Comparison of ENCODE assay signal across 24 cellular contexts in genomic region chr3:125022186-125022585, GRCh38. TPM values are rescaled to one million over a fixed set of nuclear protein-coding genes. Genes with fewer than 3 reads are reported as not detected.
DNase-seq lines count a peak whose midpoint lies in the region; ATAC-seq, FAIRE-seq and TF ChIP-seq lines count a peak whose summit lies in the region.
"Had no signal": no experiment of that assay in that cellular context is flagged by ENCODE, and none has a peak within 500 bp of the region (broad histone marks: within the 10 kb centered on the region; RNA-seq: fewer than 3 reads in every experiment).

No MANE protein-coding gene starts in this region.

- FAIRE-seq in GM12878 (lab: Jason Lieb, UNC), result no peak
- FAIRE-seq: GM12892 had no signal

- TF ChIP-seq POLR2A in heart left ventricle (IDR thresholded peaks at IDR 0.05) (no peak), GM12878 (IDR thresholded peaks at IDR 0.05; ENCODE audit: low read depth, low read length) (no peak)

- DNase-seq in heart left ventricle (no peak), Right ventricle myocardium superior (no peak), GM12878 (ENCODE audit: low read depth, low spot score) (no peak), NCI-H1930 (lab: John Stamatoyannopoulos, UW) (no peak)
- DNase-seq in stimulated activated effector memory CD8-positive, alpha-beta T cell treated with anti-CD3 and anti-CD28 coated beads, Interleukin-12 subunit alpha, Interleukin-12 subunit beta, amount 100 ng/mL, for 72 hours (ENCODE audit: low spot score in 2 of 2), result no peak
- DNase-seq: activated CD4-positive, alpha-beta T cell treated with anti-CD3 and anti-CD28 coated beads, Interleukin-2, amount 50 U/mL, for 4 hours; activated naive CD4-positive, alpha-beta T cell treated with Interleukin-2 at 50 U/mL for 16 hours; activated T-cell treated with anti-CD3 and anti-CD28 coated beads, Interleukin-2, amount 50 U/mL, for 4 hours; cerebellar nuclear complex; DND-41; mammary epithelial cell; MM.1S; occipital lobe; PC-3; SHP77; stimulated activated CD4-positive, alpha-beta T cell treated with anti-CD3 and anti-CD28 coated beads, Interleukin-2, amount 100 ng/mL, for 48 hours; stimulated activated naive CD4-positive, alpha-beta T cell; SW 1271 had no signal

- intact Hi-C loops in heart left ventricle (cut with DNase I), result loop anchor here in 1 of 10 donors (2.0 to 5.0 kb wide), 2 partner anchors 23 to 35 kb away; partner anchors contain the start of gene HEG1
- intact Hi-C loops in Right ventricle myocardium superior (cut with DNase I), result no loop called here
- intact Hi-C loops in GM12878 (cut with micrococcal nuclease; ENCODE audit: unreplicated experiment), result no loop called here

- H2AFZ ChIP-seq in Loucy (ENCODE audit: low read length) (no peak overlapping the region), GM12878 (ENCODE audit: control insufficient read depth, low read depth, low read length) (no peak overlapping the region)

- RAD21 ChIA-PET in GM12878 (lab: Charles Lee; ENCODE audit: unreplicated experiment), result interaction anchor here (1.1 kb wide), 1 partner anchor 146 kb away, joined by 3 read pairs; no protein-coding TSS in a partner anchor

- WGBS in heart left ventricle, 4 donors, result 50 to 64% (median 60%) methylated on average over 2 of the region's 2 CpGs
- WGBS in GM12878 (ENCODE audit: insufficient coverage, insufficient replicate concordance, low lambda C conversion rate, missing lambda C conversion rate), result 0% methylated on average over 2 of the region's 2 CpGs

- H3K27me3 ChIP-seq in heart left ventricle (no peaks in the 10 kb centered on the region), Loucy (ENCODE audit: insufficient read depth, low read length, poor library complexity, severe bottlenecking) (no peaks in the 10 kb centered on the region), GM12878 (replicated peaks in 1 of 2; ENCODE audit: control insufficient read depth in 2 of 2, insufficient read depth in 2 of 2, low read length in 1 of 2) (no peaks in the 10 kb centered on the region)
- H3K27me3 ChIP-seq: ascending aorta had no signal

- H3K27ac ChIP-seq in heart left ventricle, result peak overlapping the region in 7 of 12 donors; percentile 4 to 74 (median 31)
- H3K27ac ChIP-seq in GM12878 (ENCODE audit: control insufficient read depth, insufficient read depth), result no peak overlapping the region
- H3K27ac ChIP-seq: ascending aorta had no signal

- CTCF ChIA-PET in GM12878 (lab: Yijun Ruan, JAX), result interaction anchor here (0.7 to 1.4 kb wide), 4 partner anchors 13 to 99 kb away, joined by 3 to 4 read pairs (median 3); no protein-coding TSS in a partner anchor

- peaks cover 11% of the 10 kb centered on the region for H4K20me1 ChIP-seq in Loucy (ENCODE audit: insufficient read depth, low read length, poor library complexity, severe bottlenecking)
- no peaks in the 10 kb centered on the region for H4K20me1 ChIP-seq in GM12878 (ENCODE audit: control insufficient read depth, insufficient read depth)

- no peak for TF ChIP-seq RAD21 in GM12878 (IDR thresholded peaks at IDR 0.05; ENCODE audit: insufficient read depth, low read depth, low read length)

- no peaks in the 10 kb centered on the region for H3K79me2 ChIP-seq in Loucy (ENCODE audit: insufficient read depth, low read length)
- H3K79me2 ChIP-seq in GM12878 (ENCODE audit: control insufficient read depth, insufficient read depth, low read length), result no peaks in the 10 kb centered on the region; the same call in none of the 2 replicates

- no TSS peak for BruUV-seq in GM12878 (replicated peaks; lab: Mats Ljungman, UMichigan)

- H3K36me3 Mint-ChIP-seq in stimulated activated effector memory CD8-positive, alpha-beta T cell treated with anti-CD3 and anti-CD28 coated beads, Interleukin-12 subunit alpha, Interleukin-12 subunit beta, amount 100 ng/mL, for 72 hours, result peaks cover 56% of the 10 kb centered on the region

- ATAC-seq in heart left ventricle (no peak), Right ventricle myocardium superior (ENCODE audit: poor library complexity) (no peak), GM12878 (no peak), HG03439 (IDR thresholded peaks at IDR 0.05; ENCODE audit: unreplicated experiment) (no peak)
- ATAC-seq in stimulated activated effector memory CD8-positive, alpha-beta T cell treated with anti-CD3 and anti-CD28 coated beads, Interleukin-12 subunit alpha, Interleukin-12 subunit beta, amount 100 ng/mL, for 72 hours, result no peak
- ATAC-seq: activated T-cell treated with anti-CD3 and anti-CD28 coated beads, Interleukin-2, amount 50 U/mL, for 4 hours; PC-3 had no signal

- H3K9me3 ChIP-seq in heart left ventricle (no peaks in the 10 kb centered on the region), Loucy (ENCODE audit: insufficient read depth, low read depth, low read length) (no peaks in the 10 kb centered on the region), GM12878 (replicated peaks; ENCODE audit: control insufficient read depth, insufficient read depth, low read length) (no peaks in the 10 kb centered on the region; the same call in 2 of the 3 replicates)
- H3K9me3 ChIP-seq: ascending aorta had no signal

- no peaks in the 10 kb centered on the region for H3F3A ChIP-seq in Loucy (ENCODE audit: low read depth)

- H3K36me3 ChIP-seq in heart left ventricle, result peaks cover 0 to 88% (median 69%) of the 10 kb centered on the region in 9 donors
- peaks cover 41% of the 10 kb centered on the region for H3K36me3 ChIP-seq in Loucy (ENCODE audit: insufficient read depth, low read length)
- peaks cover 12 to 41% of the 10 kb centered on the region in 2 experiments for H3K36me3 ChIP-seq in GM12878 (ENCODE audit: control insufficient read depth in 2 of 2, insufficient read depth in 2 of 2, low read length in 1 of 2)

- no peak overlapping the region for H3K9ac ChIP-seq in Loucy (ENCODE audit: low read depth, low read length, poor library complexity, severe bottlenecking)
- H3K9ac ChIP-seq in GM12878 (ENCODE audit: control insufficient read depth, insufficient read depth, low read length), result no peak overlapping the region

- POLR2A ChIA-PET in GM12878 (lab: Charles Lee), result no interaction called here

- peaks cover 0 to 70% (median 51%) of the 10 kb centered on the region in 12 donors for H3K4me1 ChIP-seq in heart left ventricle
- peaks cover 13% of the 10 kb centered on the region for H3K4me1 ChIP-seq in Loucy (ENCODE audit: insufficient read depth, low read length, poor library complexity, severe bottlenecking)
- peaks cover 3% of the 10 kb centered on the region; the same call in 1 of the 2 replicates for H3K4me1 ChIP-seq in GM12878 (ENCODE audit: control insufficient read depth, insufficient read depth, low read length)

- H3K9me2 ChIP-seq in Loucy (replicated peaks; ENCODE audit: low read depth, low read length), result no peaks in the 10 kb centered on the region

- no peak overlapping the region for H3K4me3 Mint-ChIP-seq in stimulated activated effector memory CD8-positive, alpha-beta T cell treated with anti-CD3 and anti-CD28 coated beads, Interleukin-12 subunit alpha, Interleukin-12 subunit beta, amount 100 ng/mL, for 72 hours
- H3K4me3 Mint-ChIP-seq: activated T-cell treated with anti-CD3 and anti-CD28 coated beads, Interleukin-2, amount 50 U/mL, for 4 hours had no signal

- H3K4me3 ChIP-seq in heart left ventricle, result no peak overlapping the region
- peak overlapping the region; percentile 26 for H3K4me3 ChIP-seq in Loucy (ENCODE audit: low read length, poor library complexity, severe bottlenecking)
- H3K4me3 ChIP-seq in GM12878, result no peak overlapping the region
- H3K4me3 ChIP-seq: ascending aorta, smooth muscle cell had no signal

- H3K9me3 Mint-ChIP-seq in stimulated activated effector memory CD8-positive, alpha-beta T cell treated with anti-CD3 and anti-CD28 coated beads, Interleukin-12 subunit alpha, Interleukin-12 subunit beta, amount 100 ng/mL, for 72 hours, result no peaks in the 10 kb centered on the region
- H3K9me3 Mint-ChIP-seq: activated T-cell treated with anti-CD3 and anti-CD28 coated beads, Interleukin-2, amount 50 U/mL, for 4 hours; IgD-negative memory B cell had no signal

- SMC1A ChIA-PET in GM12878 (lab: Charles Lee; ENCODE audit: uncharacterized antibody, unreplicated experiment), result interaction anchor here (0.7 to 2.0 kb wide), 10 partner anchors 10 to 452 kb away, joined by 3 to 8 read pairs (median 3); no protein-coding TSS in a partner anchor

- peaks cover 67% of the 10 kb centered on the region for H3K4me1 Mint-ChIP-seq in stimulated activated effector memory CD8-positive, alpha-beta T cell treated with anti-CD3 and anti-CD28 coated beads, Interleukin-12 subunit alpha, Interleukin-12 subunit beta, amount 100 ng/mL, for 72 hours

- TF ChIP-seq CTCF in heart left ventricle (IDR thresholded peaks at IDR 0.05) (no peak), Loucy (conservative IDR thresholded peaks at IDR 0.05; ENCODE audit: low read length) (no peak), GM12878 (IDR thresholded peaks at IDR 0.05 in 2 of 3, conservative IDR thresholded peaks at IDR 0.05 in 1 of 3; ENCODE audit: control insufficient read depth in 2 of 3, extremely low read depth in 1 of 3, insufficient read depth in 1 of 3, low read depth in 3 of 3, low read length in 3 of 3) (no peak)

- in situ Hi-C loops in GM12878 (cut with MboI), result no loop called here

- H3K4me2 ChIP-seq in Loucy (ENCODE audit: low read depth, low read length, poor library complexity, severe bottlenecking) (peak overlapping the region; percentile 54), GM12878 (ENCODE audit: control insufficient read depth, insufficient read depth) (no peak overlapping the region)
- H3K4me2 ChIP-seq: smooth muscle cell had no signal

- H3K27ac Mint-ChIP-seq in stimulated activated effector memory CD8-positive, alpha-beta T cell treated with anti-CD3 and anti-CD28 coated beads, Interleukin-12 subunit alpha, Interleukin-12 subunit beta, amount 100 ng/mL, for 72 hours, result peak overlapping the region; percentile 78
- H3K27ac Mint-ChIP-seq: IgD-negative memory B cell had no signal

- no peak for TF ChIP-seq EP300 in GM12878 (IDR thresholded peaks at IDR 0.05; ENCODE audit: borderline replicate concordance in 1 of 2, control insufficient read depth in 1 of 2, low read depth in 2 of 2, low read length in 2 of 2)

RNA-seq across cellular contexts. Expression of gene HEG1, which starts 33.6 kb away (rescaled TPM):
- total RNA-seq in heart left ventricle (100 to 1,000 TPM in 6 of 9 donors, 10 to 100 TPM in 3; 68.1 to 211 (median 121) TPM), Right ventricle myocardium superior (91.1 TPM), GM12878 (2014; rRNA removed) (10.5 and 10.9 TPM in 2 replicates), GM12878 (2014; rRNA removed; fragmentation: Illumina TruSeq; extraction: Trizol) (8.4 and 10.1 TPM in 2 replicates), GM12878 (2021) (31.1 and 32.1 TPM in 2 replicates)
- polyA plus RNA-seq in heart left ventricle (10 to 100 TPM; 23.7 to 39.0 TPM), GM12878 (2011; rRNA removed) (3.4 and 6.8 TPM in 2 replicates), GM12878 (2014; fragmentation: Illumina TruSeq; extraction: Trizol) (21.6 and 22.2 TPM in 2 replicates), GM12878 (2014; fragmentation: Nextera tagmentation; extraction: Ambion mirVana) (1 to 10 TPM; 2.2 to 4.1 TPM), GM12878 (2014; rRNA removed) (10.5 and 13.4 TPM in 2 replicates), GM12878 (2016; fragmentation: Nextera tagmentation; extraction: Ambion mirVana) (1 to 10 TPM; 2.7 TPM)
- total RNA-seq in GM12878 (2013; cell fraction: nucleolus; rRNA removed), result 72.0 and 76.9 TPM in 2 replicates
- 10.0 TPM for polyA plus RNA-seq in GM12878 (2011; ENCODE audit: low read depth)
- 3.6 and 7.3 TPM in 2 replicates for polyA plus RNA-seq in GM12878 (2011; cell fraction: cytosol; rRNA removed)
- 10.7 and 12.9 TPM in 2 replicates for polyA plus RNA-seq in GM12878 (2011; cell fraction: nucleus; rRNA removed)
- polyA plus RNA-seq in GM12878 (2012), result 10.5 and 16.4 TPM in 2 replicates
- 10.7 and 19.5 TPM in 2 replicates for polyA minus RNA-seq in GM12878 (2011; rRNA and poly(A)+ RNA removed)
- polyA minus RNA-seq in GM12878 (2011; cell fraction: cytosol; rRNA and poly(A)+ RNA removed), result 9.9 and 13.2 TPM in 2 replicates
- 6.5 and 13.8 TPM in 2 replicates for polyA minus RNA-seq in GM12878 (2011; cell fraction: nucleus; rRNA and poly(A)+ RNA removed)
